ENCODE assay signal across 16 cellular contexts in the genomic region with DNA sequence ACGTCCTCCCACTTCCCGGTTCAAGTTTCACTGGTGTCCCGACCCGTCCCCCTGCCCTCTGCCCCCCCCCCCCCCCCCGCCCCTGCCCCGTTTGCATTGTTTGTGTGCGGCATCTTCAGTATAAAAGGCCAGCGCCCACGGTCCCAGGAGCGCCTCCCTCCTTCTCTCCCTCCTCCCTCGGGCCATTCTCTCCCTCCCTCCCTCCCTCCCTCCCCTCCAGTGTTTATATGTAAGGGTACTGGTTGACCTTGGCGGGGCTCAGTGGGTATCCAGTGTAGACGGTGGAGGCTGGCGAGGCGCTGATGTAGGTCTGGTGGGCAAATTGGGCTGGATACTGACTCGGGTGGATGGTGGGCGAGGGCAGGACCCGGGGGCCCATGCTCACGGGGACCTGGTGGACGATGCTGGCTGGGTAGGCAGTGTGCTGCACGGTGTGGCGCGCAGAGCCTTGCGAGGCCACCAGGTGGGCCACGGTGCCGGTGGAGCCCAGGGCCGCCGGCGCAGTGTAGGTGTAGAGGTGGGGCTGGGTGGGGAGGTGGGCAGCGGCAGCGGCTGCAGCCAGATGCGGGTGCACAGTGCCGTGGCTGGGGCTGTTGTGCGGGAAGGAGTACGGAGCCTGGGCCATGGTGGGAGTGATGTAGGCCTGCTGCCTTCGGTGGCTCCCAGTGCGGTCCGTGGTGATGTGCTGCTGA. TPM values are rescaled to one million over a fixed set of nuclear protein-coding genes. Genes with fewer than 3 reads are reported as not detected.
"Had no signal": no experiment of that assay in that cellular context is flagged by ENCODE, and none has a peak within 500 bp of the region (broad histone marks: within the 10 kb centered on the region; RNA-seq: fewer than 3 reads in every experiment).

No MANE protein-coding gene starts in this region.

- H3K9me3 ChIP-seq: esophagus muscularis mucosa had no signal

- H3K27ac ChIP-seq: esophagus muscularis mucosa had no signal

- H3K4me3 ChIP-seq: esophagus muscularis mucosa had no signal

- FAIRE-seq: astrocyte, bronchial epithelial cell, kidney, small intestine had no signal

- ATAC-seq: activated CD4-positive, CD25-positive, alpha-beta regulatory T cell treated with anti-CD3 and anti-CD28 coated beads, Interleukin-2, amount 50 U/mL, for 24 hours; left ventricle myocardium superior; naive thymus-derived CD8-positive, alpha-beta T cell had no signal

- DNase-seq: activated naive CD4-positive, alpha-beta T cell treated with anti-CD3 and anti-CD28 coated beads, Interleukin-2, amount 50 U/mL, for 16 hours; activated T-cell treated with anti-CD3 and anti-CD28 coated beads, Interleukin-2, amount 50 U/mL, for 24 hours; hippocampal formation; kidney; left ventricle myocardium superior; naive thymus-derived CD8-positive, alpha-beta T cell; occipital lobe; small intestine; stimulated activated CD4-positive, alpha-beta T cell treated with anti-CD3 and anti-CD28 coated beads, Interleukin-4, amount 100 ng/mL, for 4 hours; SW 1271 had no signal

- H3K27me3 ChIP-seq: esophagus muscularis mucosa had no signal

RNA-seq across cellular contexts. Expression of a gene that starts 49.4 kb away (rescaled TPM):
- total RNA-seq: astrocyte; bronchial epithelial cell; esophagus muscularis mucosa; kidney; left ventricle myocardium superior; mucosa of gallbladder; naive thymus-derived CD8-positive, alpha-beta T cell; T-helper 2 cell treated with Interferon-gamma antibody and Interleukin-4, amounts not matched to agents 100 ng/mL and 5 ng/mL, for 36 hours had no signal
- polyA plus RNA-seq: naive thymus-derived CD8-positive, alpha-beta T cell had no signal
